Comparison of ENCODE assay signal across 8 cellular contexts in the genomic region with DNA sequence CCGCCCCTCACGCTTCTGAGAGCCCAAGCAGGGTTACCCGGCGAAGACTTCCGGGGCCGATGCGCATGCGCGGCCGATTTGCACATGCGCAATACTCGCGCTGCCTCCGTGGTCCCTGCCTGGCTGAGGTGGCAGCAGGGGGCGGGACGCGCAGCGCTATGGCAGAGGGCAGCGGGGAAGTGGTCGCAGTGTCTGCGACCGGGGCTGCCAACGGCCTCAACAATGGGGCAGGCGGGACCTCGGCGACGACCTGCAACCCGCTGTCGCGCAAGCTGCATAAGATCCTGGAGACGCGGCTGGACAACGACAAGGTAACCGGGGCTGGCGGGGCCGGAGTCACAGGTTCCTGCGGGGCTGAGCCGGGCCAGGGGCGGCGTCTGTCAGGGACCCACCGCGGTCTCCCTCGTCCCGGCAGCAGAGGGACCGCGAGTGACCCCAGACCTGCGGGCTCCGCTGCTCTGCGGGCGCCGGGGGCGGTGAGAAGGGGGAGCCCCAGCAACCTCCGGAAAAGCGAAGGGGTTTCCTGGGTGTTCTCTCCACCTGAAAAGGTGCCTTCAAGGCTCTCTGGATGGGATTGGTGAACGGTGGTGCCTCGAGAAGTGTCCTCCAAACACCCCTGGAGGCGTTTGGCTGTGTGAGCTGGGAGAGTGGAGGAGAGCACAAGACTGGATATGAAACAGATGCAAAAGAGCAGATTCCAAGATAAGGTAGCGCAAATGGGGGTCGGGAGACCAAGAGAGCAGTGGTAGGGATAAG. TPM values are rescaled to one million over a fixed set of nuclear protein-coding genes. Genes with fewer than 3 reads are reported as not detected.
DNase-seq lines count a peak whose midpoint lies in the region; ATAC-seq, FAIRE-seq and TF ChIP-seq lines count a peak whose summit lies in the region.

COG6 (plus strand) TSS at position 94 of the 756 bp plus-strand sequence; CDS start at position 159, 65 bp downstream.

- intact Hi-C loops in kidney (cut with DNase I): no loop called here

- FAIRE-seq in kidney (lab: Jason Lieb, UNC): no peak

- H3K4me1 ChIP-seq in kidney (ENCODE audit: control insufficient read depth in 1 of 2, insufficient read depth in 1 of 2, low read depth in 1 of 2, low read length in 2 of 2): peaks cover 0 to 5% of the 10 kb centered on the region in 2 donors

- ATAC-seq in GM19023 (IDR thresholded peaks at IDR 0.05; ENCODE audit: unreplicated experiment) (peak; percentile 96), HG03196 (IDR thresholded peaks at IDR 0.05; ENCODE audit: unreplicated experiment) (peak; percentile 94)
- peak; percentile 90 to 92 for ATAC-seq in activated CD4-positive, CD25-positive, alpha-beta regulatory T cell treated with anti-CD3 and anti-CD28 coated beads, Interleukin-2, amount 50 U/mL, for 24 hours

- peak; percentile 11 for TF ChIP-seq CTCF in kidney (IDR thresholded peaks at IDR 0.05; ENCODE audit: borderline replicate concordance, extremely low read depth, insufficient read depth)

- DNase-seq in Ammon's horn (ENCODE audit: low spot score) (peak; percentile 93), NCI-H345 treated with DMSO at 0.1 percent for 48 hours (lab: John Stamatoyannopoulos, UW; ENCODE audit: unreplicated experiment) (peak; percentile 59), cerebellar cortex (ENCODE audit: low spot score) (peak; percentile 87), kidney (peak; percentile 96)
- peak; percentile 93 to 98 for DNase-seq in stimulated activated CD4-positive, alpha-beta T cell treated with anti-CD3 and anti-CD28 coated beads, Interleukin-15, amount 100 ng/mL, for 1 hour (ENCODE audit: low read depth in 1 of 2, low spot score in 1 of 2)

- no peaks in the 10 kb centered on the region for H3K9me3 ChIP-seq in kidney (ENCODE audit: control insufficient read depth in 1 of 2, low read length in 2 of 2)

- H3K4me3 ChIP-seq in kidney (ENCODE audit: low read length in 2 of 2): peak within 1 kb of the TSS; percentile 88 to 92

- peak within 1 kb of the TSS; percentile 51 to 52 for H3K27ac ChIP-seq in kidney (ENCODE audit: low read depth in 2 of 2, low read length in 2 of 2)

- H3K36me3 ChIP-seq in kidney (ENCODE audit: control insufficient read depth in 1 of 2, insufficient read depth in 2 of 2, low read length in 2 of 2): no peaks in the 10 kb centered on the region

- peak within 1 kb of the TSS; percentile 72 to 84 for H3K9ac ChIP-seq in kidney (ENCODE audit: low read length in 2 of 2)

RNA-seq across cellular contexts. Expression of gene COG6, which starts in this region (rescaled TPM):
- 31.3 TPM for total RNA-seq in kidney
- 12.2 TPM for polyA plus RNA-seq in kidney (ENCODE audit: insufficient read depth, low read depth, low replicate concordance)

Comparison
In these comparisons a context has a peak if more than half of its experiments do, and no peak if none do; other contexts are left out.
1. Peak in every context shown above with its lines: DNase-seq, ATAC-seq, H3K4me3 ChIP-seq and H3K27ac ChIP-seq.